ENCODE assay signal across 17 cellular contexts in genomic region chr17:75634754-75635609, GRCh38. TPM values are rescaled to one million over a fixed set of nuclear protein-coding genes. Genes with fewer than 3 reads are reported as not detected.
DNase-seq lines count a peak whose midpoint lies in the region; ATAC-seq lines count a peak whose summit lies in the region.
"Had no signal": no experiment of that assay in that cellular context is flagged by ENCODE, and none has a peak within 500 bp of the region (broad histone marks: within the 10 kb centered on the region; RNA-seq: fewer than 3 reads in every experiment).

No MANE protein-coding gene starts in this region.

- no peak overlapping the region for H3K4me2 ChIP-seq in mesenchymal stem cell (ENCODE audit: low read length, poor library complexity, severe bottlenecking)

- no peak overlapping the region for H2BK12ac ChIP-seq in mesenchymal stem cell (ENCODE audit: low read length in 2 of 2)

- peaks cover 2% of the 10 kb centered on the region for H3K79me1 ChIP-seq in mesenchymal stem cell (replicated peaks; ENCODE audit: low read length, poor library complexity, severe bottlenecking)

- H3K9ac ChIP-seq in HUES48 (ENCODE audit: low read depth, low read length) (no peak overlapping the region), duodenal mucosa (ENCODE audit: low read depth in 1 of 2, low read length in 2 of 2) (peak overlapping the region; percentile 51 to 57), mesenchymal stem cell (ENCODE audit: low read length) (no peak overlapping the region)

- no peak for ATAC-seq in GM21576 (IDR thresholded peaks at IDR 0.05; ENCODE audit: unreplicated experiment)

- H2AK5ac ChIP-seq in mesenchymal stem cell (ENCODE audit: low read length, severe bottlenecking) = peak overlapping the region; percentile 47

- H3K18ac ChIP-seq in mesenchymal stem cell (ENCODE audit: low read depth in 1 of 2, low read length in 2 of 2) = no peak overlapping the region

- H3K23ac ChIP-seq in mesenchymal stem cell (ENCODE audit: low read length in 2 of 2) = no peak overlapping the region

- H3K27me3 ChIP-seq in HUES48 (ENCODE audit: control insufficient read depth, insufficient read depth, low read length) (no peaks in the 10 kb centered on the region), duodenal mucosa (ENCODE audit: control insufficient read depth in 1 of 2, insufficient read depth in 2 of 2, low read length in 2 of 2) (no peaks in the 10 kb centered on the region), mesenchymal stem cell (ENCODE audit: control insufficient read depth in 1 of 2, insufficient read depth in 1 of 2, low read length in 2 of 2) (no peaks in the 10 kb centered on the region)
- H3K27me3 ChIP-seq: ascending aorta had no signal

- H2BK120ac ChIP-seq in mesenchymal stem cell (ENCODE audit: low read depth, low read length) = no peak overlapping the region

- peak overlapping the region; percentile 26 for H3K27ac ChIP-seq in HUES48 (ENCODE audit: low read depth, low read length)
- H3K27ac ChIP-seq in duodenal mucosa (ENCODE audit: low read depth, low read length) = peak overlapping the region; percentile 77
- H3K27ac ChIP-seq in mesenchymal stem cell (ENCODE audit: low read length, poor library complexity, severe bottlenecking) = no peak overlapping the region

- H3K4ac ChIP-seq in mesenchymal stem cell (ENCODE audit: low read depth in 1 of 2, low read length in 2 of 2) = no peak overlapping the region

- no peaks in the 10 kb centered on the region for H3K9me3 ChIP-seq in HUES48 (ENCODE audit: control insufficient read depth, insufficient read depth, low read length)
- H3K9me3 ChIP-seq in duodenal mucosa (ENCODE audit: control insufficient read depth in 1 of 2, low read length in 2 of 2) = no peaks in the 10 kb centered on the region
- H3K9me3 ChIP-seq in mesenchymal stem cell (ENCODE audit: control insufficient read depth, low read length) = no peaks in the 10 kb centered on the region
- H3K9me3 ChIP-seq: ascending aorta, prostate gland had no signal

- H2BK15ac ChIP-seq in mesenchymal stem cell (ENCODE audit: low read depth, poor library complexity, severe bottlenecking) = no peak overlapping the region

- no peak overlapping the region for H2AFZ ChIP-seq in mesenchymal stem cell (ENCODE audit: low read depth, low read length)

- H3K36me3 ChIP-seq in HUES48 (ENCODE audit: control insufficient read depth, insufficient read depth, low read length) = peaks cover 4% of the 10 kb centered on the region; the same call in 1 of the 2 replicates
- H3K36me3 ChIP-seq in duodenal mucosa (ENCODE audit: control insufficient read depth in 1 of 2, insufficient read depth in 2 of 2, low read length in 2 of 2) = peaks cover 0 to 17% of the 10 kb centered on the region in 2 donors
- H3K36me3 ChIP-seq in mesenchymal stem cell (ENCODE audit: control insufficient read depth in 1 of 2, insufficient read depth in 2 of 2, low read depth in 1 of 2, low read length in 2 of 2) = peaks cover 4 to 45% of the 10 kb centered on the region in 2 experiments
- H3K36me3 ChIP-seq: prostate gland had no signal

- no peak overlapping the region for H4K91ac ChIP-seq in mesenchymal stem cell (ENCODE audit: low read length)

- no peak overlapping the region for H3K14ac ChIP-seq in mesenchymal stem cell (ENCODE audit: low read length in 2 of 2)

- DNase-seq in mesenchymal stem cell (no peak), superior temporal gyrus (ENCODE audit: extremely low spot score) (peak; percentile 37), CD1c-positive myeloid dendritic cell (ENCODE audit: extremely low spot score) (no peak), activated gamma-delta T cell (lab: John Stamatoyannopoulos, UW) (no peak), NCI-H2107 (lab: John Stamatoyannopoulos, UW) (no peak)
- DNase-seq: activated effector memory CD4-positive, alpha-beta T cell treated with anti-CD3 and anti-CD28 coated beads, Interleukin-2, amount 50 U/mL, for 16 hours; DMS79; effector CD4-positive, alpha-beta T cell; foreskin fibroblast; NCI-H1092; PC-3; stimulated activated CD4-positive, alpha-beta T cell treated with anti-CD3 and anti-CD28 coated beads, Interleukin-2, amount 100 ng/mL, for 24 hours had no signal

- H4K8ac ChIP-seq in mesenchymal stem cell (ENCODE audit: low read length) = no peak overlapping the region

- WGBS in mesenchymal stem cell = 91% methylated on average over 20 of the region's 20 CpGs

- H3K4me1 ChIP-seq in HUES48 (ENCODE audit: control insufficient read depth, insufficient read depth, low read length) = peaks cover 17% of the 10 kb centered on the region
- H3K4me1 ChIP-seq in duodenal mucosa (ENCODE audit: control insufficient read depth in 1 of 2, insufficient read depth in 2 of 2, low read length in 2 of 2) = peaks cover 55 to 62% of the 10 kb centered on the region in 2 donors
- peaks cover 37% of the 10 kb centered on the region for H3K4me1 ChIP-seq in mesenchymal stem cell (ENCODE audit: control insufficient read depth, insufficient read depth, low read depth, low read length)

- no peak overlapping the region for H2BK5ac ChIP-seq in mesenchymal stem cell (ENCODE audit: low read depth, low read length, poor library complexity, severe bottlenecking)

- H3K4me3 ChIP-seq in HUES48 (ENCODE audit: low read depth, low read length) (no peak overlapping the region), duodenal mucosa (ENCODE audit: low read depth in 1 of 2, low read length in 2 of 2) (peak overlapping the region in 1 of 2 donors; percentile 19), mesenchymal stem cell (ENCODE audit: insufficient read depth in 1 of 2, low read depth in 1 of 2, low read length in 2 of 2) (no peak overlapping the region)
- H3K4me3 ChIP-seq: prostate gland had no signal

RNA-seq across cellular contexts. Expression of gene SMIM5, which starts 1.7 kb away (rescaled TPM):
- polyA plus RNA-seq in mesenchymal stem cell (2013, experiment 1 of 2) = 0.08 TPM
- polyA plus RNA-seq in mesenchymal stem cell (2013, experiment 2 of 2) = 0.04 TPM

RNA-seq across cellular contexts. Expression of gene RECQL5, which starts 32.0 kb away (rescaled TPM):
- 9.8 TPM for polyA plus RNA-seq in mesenchymal stem cell (2013, experiment 1 of 2)
- polyA plus RNA-seq in mesenchymal stem cell (2013, experiment 2 of 2) = 9.5 TPM

RNA-seq across cellular contexts. Expression of gene SAP30BP, which starts 32.2 kb away (rescaled TPM):
- 68.5 TPM for polyA plus RNA-seq in mesenchymal stem cell (2013, experiment 1 of 2)
- 71.8 TPM for polyA plus RNA-seq in mesenchymal stem cell (2013, experiment 2 of 2)

RNA-seq across cellular contexts. Expression of gene MYO15B, which starts 47.4 kb away (rescaled TPM):
- polyA plus RNA-seq in mesenchymal stem cell (2013, experiment 1 of 2) = 2.6 TPM
- polyA plus RNA-seq in mesenchymal stem cell (2013, experiment 2 of 2) = 2.7 TPM

Comparison
In these comparisons a context has a peak if more than half of its experiments do, and no peak if none do; other contexts are left out.
1. H3K9ac ChIP-seq: peak in duodenal mucosa (2 of 2); none in HUES48 (single experiment) and mesenchymal stem cell (single experiment).